In genomic region chr2:201414099-201415023, GRCh38 we compare ENCODE assay signal across 1 cellular context.
TF ChIP-seq lines count a peak whose summit lies in the region.

No MANE protein-coding gene starts in this region.

TF ChIP-seq in WTC11, 78 proteins besides CTCF, POLR2A, EP300 and RAD21 (continued from another document):
- no peak for TF ChIP-seq ZNF416 (CRISPR knock-in tag; IDR thresholded peaks at IDR 0.05)
- no peak for TF ChIP-seq ATF3 (CRISPR knock-in tag; conservative IDR thresholded peaks at IDR 0.05)
- no peak for TF ChIP-seq TEAD4 (CRISPR knock-in tag; IDR thresholded peaks at IDR 0.05)
- TF ChIP-seq RELA (CRISPR knock-in tag; IDR thresholded peaks at IDR 0.05; ENCODE audit: borderline replicate concordance) = no peak
- TF ChIP-seq CBFB (CRISPR knock-in tag; IDR thresholded peaks at IDR 0.05; ENCODE audit: low read depth) = no peak
- TF ChIP-seq OVOL2 (CRISPR knock-in tag; IDR thresholded peaks at IDR 0.05; ENCODE audit: borderline replicate concordance) = no peak
- no peak for TF ChIP-seq NR1H2 (CRISPR knock-in tag; IDR thresholded peaks at IDR 0.05)
- no peak for TF ChIP-seq PREB (CRISPR knock-in tag; IDR thresholded peaks at IDR 0.05; ENCODE audit: borderline replicate concordance)
TF ChIP-seq in WTC11: peak in this region for 0.
